In the genomic region with DNA sequence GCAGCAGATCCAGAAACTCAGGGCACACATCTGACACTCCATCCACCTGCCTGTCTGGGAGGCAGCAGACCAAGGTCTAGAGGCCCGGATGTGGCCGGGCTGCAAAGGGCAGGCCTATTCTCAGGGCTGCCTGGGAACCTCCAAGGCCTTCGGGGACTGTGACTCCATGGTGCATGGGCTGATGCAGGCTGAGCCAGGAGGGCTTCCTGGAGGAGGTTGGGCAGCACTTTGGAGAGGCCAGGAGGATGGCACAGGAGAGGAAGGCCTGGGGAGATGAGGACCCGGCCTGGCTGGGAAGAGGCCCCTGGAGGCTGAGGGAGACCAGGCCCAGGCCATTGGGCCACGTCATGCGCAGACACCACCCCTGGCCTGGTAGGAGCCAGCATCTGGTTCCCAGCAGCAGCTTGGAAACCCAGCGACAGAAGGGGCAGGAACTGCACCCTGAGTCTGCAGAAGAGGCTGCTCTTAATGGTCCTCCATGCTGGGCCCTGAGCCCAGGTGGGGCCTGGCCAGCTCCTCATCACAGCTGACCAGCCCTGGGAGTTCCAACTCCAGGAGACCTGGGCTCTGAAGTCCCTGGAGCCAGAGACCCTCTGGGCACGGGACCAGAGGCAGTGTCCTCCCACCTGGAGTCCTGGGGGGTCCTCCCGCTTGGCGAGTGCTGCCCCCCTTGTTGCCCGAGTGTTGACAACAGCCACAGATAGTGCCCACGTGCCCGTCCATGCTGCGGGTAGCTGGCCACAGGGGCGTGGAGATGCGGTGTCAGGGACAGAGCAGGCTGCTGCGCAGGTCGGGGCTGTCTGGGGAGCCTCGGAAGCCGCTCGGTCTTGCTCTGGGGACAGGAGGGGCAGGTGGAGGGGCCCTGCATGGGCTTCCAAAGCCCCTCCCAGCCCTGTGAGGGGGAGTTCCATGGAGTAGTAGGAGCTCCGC, we compare ENCODE assay signal across 1 cellular context.
TF ChIP-seq lines count a peak whose summit lies in the region.

No MANE protein-coding gene starts in this region.

TF ChIP-seq in H1, 55 proteins besides CTCF, POLR2A, EP300 and RAD21:
- TF ChIP-seq TCF12 (IDR thresholded peaks at IDR 0.05; ENCODE audit: low read depth, low read length), result no peak
- no peak for TF ChIP-seq CTBP2 (IDR thresholded peaks at IDR 0.05; ENCODE audit: borderline replicate concordance, insufficient read depth, insufficient read length, low read length)
- TF ChIP-seq NRF1 (IDR thresholded peaks at IDR 0.05; ENCODE audit: low read depth, low read length), result no peak
- no peak for TF ChIP-seq POU5F1 (IDR thresholded peaks at IDR 0.05; ENCODE audit: low read depth, low read length)
- TF ChIP-seq RXRA (IDR thresholded peaks at IDR 0.05; ENCODE audit: insufficient read depth, low read depth, low read length), result no peak
- no peak for TF ChIP-seq SIN3A (conservative IDR thresholded peaks at IDR 0.05 in 1 of 2, IDR thresholded peaks at IDR 0.05 in 1 of 2; ENCODE audit: low read depth in 1 of 2, low read length in 2 of 2)
- TF ChIP-seq YY1 (IDR thresholded peaks at IDR 0.05; ENCODE audit: low read depth, low read length), result no peak
- no peak for TF ChIP-seq NANOG (IDR thresholded peaks at IDR 0.05; ENCODE audit: insufficient read depth, low read depth, low read length, poor library complexity, severe bottlenecking)
